ENCODE assay signal across 14 cellular contexts in the genomic region with DNA sequence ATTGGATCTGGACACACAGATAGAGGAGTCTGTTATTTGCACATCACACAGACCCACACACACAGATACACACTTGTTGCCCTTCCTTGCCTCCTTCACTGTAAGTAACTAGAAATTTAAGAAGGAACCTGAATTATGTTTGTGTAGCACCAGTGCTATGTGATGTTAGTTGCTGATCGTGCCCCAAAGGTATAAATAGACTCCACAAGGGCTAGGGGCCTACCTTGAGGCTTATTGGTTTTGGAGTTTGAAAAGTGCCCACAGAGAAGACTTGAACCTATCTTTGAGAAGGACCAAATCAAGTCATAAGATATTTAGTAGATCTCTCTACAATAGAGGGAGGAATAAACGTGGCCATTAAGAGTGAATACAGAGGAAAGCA. TPM values are rescaled to one million over a fixed set of nuclear protein-coding genes. Genes with fewer than 3 reads are reported as not detected.
DNase-seq lines count a peak whose midpoint lies in the region; ATAC-seq, FAIRE-seq and TF ChIP-seq lines count a peak whose summit lies in the region.
"Had no signal": no experiment of that assay in that cellular context is flagged by ENCODE, and none has a peak within 500 bp of the region (broad histone marks: within the 10 kb centered on the region; RNA-seq: fewer than 3 reads in every experiment).

No MANE protein-coding gene starts in this region.

- H3K4me3 ChIP-seq in coronary artery (no peak overlapping the region), transverse colon (no peak overlapping the region)

- WGBS in transverse colon (ENCODE audit: low coverage in 1 of 2), 2 donors: 65 to 67% methylated on average over 2 of the region's 2 CpGs

- H3K27me3 Mint-ChIP-seq in nephron (ENCODE audit: low read depth) (peaks cover 5% of the 10 kb centered on the region), natural killer cell (ENCODE audit: low read depth in 2 of 2) (peaks cover 13 to 37% of the 10 kb centered on the region in 2 donors)

- no peak for FAIRE-seq in urothelium cell line (lab: Jason Lieb, UNC)
- FAIRE-seq: D721Med, frontal cortex had no signal

- H3K27ac Mint-ChIP-seq in nephron (peak overlapping the region; percentile 81 to 92 (median 89)), natural killer cell (no peak overlapping the region)
- H3K27ac Mint-ChIP-seq: WTC11 had no signal

- no peak for TF ChIP-seq POLR2A in transverse colon (IDR thresholded peaks at IDR 0.05)

- no peak for ATAC-seq in natural killer cell
- ATAC-seq: WTC11 had no signal

- no peak for TF ChIP-seq EP300 in transverse colon (IDR thresholded peaks at IDR 0.05; ENCODE audit: low read depth)

- DNase-seq in activated CD8-positive, alpha-beta memory T cell treated with anti-CD3 and anti-CD28 coated beads for 24 hours: peak; percentile 7
- no peak for DNase-seq in activated CD8-positive, alpha-beta memory T cell treated with anti-CD3 and anti-CD28 coated beads, Interleukin-2, amount 50 U/mL, for 48 hours
- peak; percentile 33 for DNase-seq in coronary artery (ENCODE audit: low spot score)
- no peak for DNase-seq in transverse colon
- no peak for DNase-seq in urothelium cell line (ENCODE audit: low spot score)
- DNase-seq in NCI-H345 (lab: John Stamatoyannopoulos, UW): no peak
- DNase-seq in natural killer cell: no peak
- DNase-seq: NCI-H187, posterior cingulate gyrus had no signal

- in situ Hi-C loops in transverse colon (cut with MboI; ENCODE audit: low pct_ligation_motif_present in 1 of 4, low pct_unique_long_range_greater_than_20kb in 1 of 4, low sequenced_read_pairs in 3 of 4): no loop called here

- H3K4me1 ChIP-seq in transverse colon: peaks cover 3 to 19% (median 10%) of the 10 kb centered on the region in 4 donors

- TF ChIP-seq CTCF in coronary artery (IDR thresholded peaks at IDR 0.05): no peak
- no peak for TF ChIP-seq CTCF in nephron (IDR thresholded peaks at IDR 0.05; ENCODE audit: unreplicated experiment in 3 of 3)
- no peak for TF ChIP-seq CTCF in transverse colon (IDR thresholded peaks at IDR 0.05)
- TF ChIP-seq CTCF in natural killer cell (IDR thresholded peaks at IDR 0.05): no peak

- intact Hi-C loops in transverse colon (cut with DNase I; ENCODE audit: low total_unique reads) (loop anchor here (5.0 kb wide), 1 partner anchor 37 kb away; no protein-coding TSS in a partner anchor), natural killer cell (cut with micrococcal nuclease) (no loop called here)

- H3K4me3 Mint-ChIP-seq in nephron (peak overlapping the region in 1 of 3 experiments; percentile 3), natural killer cell (no peak overlapping the region)
- H3K4me3 Mint-ChIP-seq: WTC11 had no signal

- H3K27ac ChIP-seq in coronary artery: peak overlapping the region in 1 of 2 donors; percentile 27
- H3K27ac ChIP-seq in transverse colon: peak overlapping the region; percentile 57 to 71 (median 64)
- H3K27ac ChIP-seq: 22Rv1 had no signal

- H3K36me3 Mint-ChIP-seq in nephron (ENCODE audit: low read depth): no peaks in the 10 kb centered on the region
- H3K36me3 Mint-ChIP-seq in natural killer cell: no peaks in the 10 kb centered on the region
- H3K36me3 Mint-ChIP-seq: WTC11 had no signal

- H3K36me3 ChIP-seq in transverse colon: no peaks in the 10 kb centered on the region

- H3K9me3 ChIP-seq in transverse colon: no peaks in the 10 kb centered on the region

- H3K9me3 Mint-ChIP-seq in nephron (no peaks in the 10 kb centered on the region), natural killer cell (no peaks in the 10 kb centered on the region)
- H3K9me3 Mint-ChIP-seq: WTC11 had no signal

- no peaks in the 10 kb centered on the region for H3K27me3 ChIP-seq in transverse colon

- H3K4me1 Mint-ChIP-seq in nephron (peaks cover 51% of the 10 kb centered on the region), natural killer cell (no peaks in the 10 kb centered on the region)

RNA-seq across cellular contexts. Expression of a gene that starts 8.8 kb away (rescaled TPM):
- total RNA-seq in transverse colon (10 to 100 TPM; 22.4 to 79.6 (median 29.8) TPM), natural killer cell (10 to 100 TPM in 2 of 3 donors, 1 to 10 TPM in 1; 6.7 to 19.6 (median 18.5) TPM)

Comparison
In these comparisons a context has a peak if more than half of its experiments do, and no peak if none do; other contexts are left out.
1. DNase-seq: peak in activated CD8-positive, alpha-beta memory T cell treated with anti-CD3 and anti-CD28 coated beads for 24 hours (single experiment) and coronary artery (single experiment); none in activated CD8-positive, alpha-beta memory T cell treated with anti-CD3 and anti-CD28 coated beads, Interleukin-2, amount 50 U/mL, for 48 hours (single experiment), transverse colon (single experiment), urothelium cell line (single experiment), NCI-H345 (single experiment) and natural killer cell (single experiment).
2. H3K27ac Mint-ChIP-seq: peak in nephron (3 of 3); none in natural killer cell (0 of 2).